In genomic region chr1:27007909-27008582, GRCh38 we compare ENCODE assay signal across 10 cellular contexts. TPM values are rescaled to one million over a fixed set of nuclear protein-coding genes. Genes with fewer than 3 reads are reported as not detected.
DNase-seq lines count a peak whose midpoint lies in the region; ATAC-seq and TF ChIP-seq lines count a peak whose summit lies in the region.
"Had no signal": no experiment of that assay in that cellular context is flagged by ENCODE, and none has a peak within 500 bp of the region (broad histone marks: within the 10 kb centered on the region; RNA-seq: fewer than 3 reads in every experiment).

No MANE protein-coding gene starts in this region.

- H3K4me3 ChIP-seq in HUES48 (ENCODE audit: low read depth, low read length) (peak overlapping the region; percentile 46), left lung (no peak overlapping the region), thyroid gland (replicated peaks in 1 of 3) (no peak overlapping the region)

- DNase-seq in T47D (ENCODE audit: low read depth in 1 of 2, low spot score in 1 of 2) (peak; percentile 83 to 94), left lung (peak; percentile 79 to 89), thyroid gland (peak; percentile 94)
- DNase-seq: activated CD4-positive, alpha-beta T cell treated with anti-CD3 and anti-CD28 coated beads for 48 hours; activated naive CD4-positive, alpha-beta T cell treated with anti-CD3 and anti-CD28 coated beads for 36 hours had no signal

- in situ Hi-C loops in T47D (cut with HindIII; ENCODE audit: low pct_unique_long_range_greater_than_20kb, low sequenced_read_pairs): no loop called here

- TF ChIP-seq CTCF in left lung (IDR thresholded peaks at IDR 0.05): no peak
- TF ChIP-seq CTCF in thyroid gland (IDR thresholded peaks at IDR 0.05): peak in 1 of 6 experiments; percentile 2

- H3K4me1 ChIP-seq in HUES48 (ENCODE audit: control insufficient read depth, insufficient read depth, low read length) (peaks cover 69% of the 10 kb centered on the region), left lung (peaks cover 24 to 33% of the 10 kb centered on the region in 2 donors), thyroid gland (peaks cover 79 to 88% of the 10 kb centered on the region in 2 donors)

- TF ChIP-seq POLR2A in thyroid gland (IDR thresholded peaks at IDR 0.05): peak in 1 of 2 donors; percentile 74

- intact Hi-C loops in left lung (cut with DNase I) (no loop called here), thyroid gland (cut with DNase I) (no loop called here)

- H3K9me3 ChIP-seq in HUES48 (ENCODE audit: control insufficient read depth, insufficient read depth, low read length) (no peaks in the 10 kb centered on the region), left lung (no peaks in the 10 kb centered on the region), thyroid gland (no peaks in the 10 kb centered on the region)

- peak overlapping the region; percentile 9 for H3K9ac ChIP-seq in HUES48 (ENCODE audit: low read depth, low read length)

- H3K27me3 ChIP-seq in HUES48 (ENCODE audit: control insufficient read depth, insufficient read depth, low read length): no peaks in the 10 kb centered on the region
- H3K27me3 ChIP-seq in left lung: peaks cover 0 to 11% of the 10 kb centered on the region in 2 donors
- no peaks in the 10 kb centered on the region for H3K27me3 ChIP-seq in thyroid gland

- H3K27ac ChIP-seq in HUES48 (ENCODE audit: low read depth, low read length) (peak overlapping the region; percentile 92), left lung (peak overlapping the region; percentile 39 to 53), thyroid gland (peak overlapping the region; percentile 86 to 98 (median 94))

- H3K36me3 ChIP-seq in HUES48 (ENCODE audit: control insufficient read depth, insufficient read depth, low read length) (peaks cover 51% of the 10 kb centered on the region), left lung (peaks cover 0 to 9% of the 10 kb centered on the region in 2 donors), thyroid gland (no peaks in the 10 kb centered on the region)

- peak; percentile 32 for ATAC-seq in left lung
- no peak for ATAC-seq in HG02571 (IDR thresholded peaks at IDR 0.05; ENCODE audit: unreplicated experiment)
- no peak for ATAC-seq in GM21360 (IDR thresholded peaks at IDR 0.05; ENCODE audit: unreplicated experiment)
- no peak for ATAC-seq in GM21367 (IDR thresholded peaks at IDR 0.05; ENCODE audit: unreplicated experiment)

- 36 to 38% methylated on average over 9 of the region's 9 CpGs for WGBS in thyroid gland, 2 donors

RNA-seq across cellular contexts. Expression of gene TENT5B, which starts 4.6 kb away (rescaled TPM):
- total RNA-seq in left lung: 10 to 100 TPM; 22.9 to 27.3 TPM
- 10 to 100 TPM in 3 of 4 donors, 1 to 10 TPM in 1; 4.7 to 21.0 (median 11.8) TPM for total RNA-seq in thyroid gland
- total RNA-seq: activated naive CD4-positive, alpha-beta T cell treated with anti-CD3 and anti-CD28 coated beads for 36 hours had no signal

RNA-seq across cellular contexts. Expression of gene TRNP1, which starts 14.6 kb away (rescaled TPM):
- total RNA-seq in left lung (10 to 100 TPM; 23.4 to 27.7 TPM), thyroid gland (1 to 10 TPM; 2.9 to 8.5 (median 6.5) TPM)

RNA-seq across cellular contexts. Expression of gene KDF1, which starts 47.8 kb away (rescaled TPM):
- total RNA-seq in left lung (10 to 100 TPM in 1 of 2 donors, 1 to 10 TPM in 1; 8.6 to 12.1 TPM), thyroid gland (10 to 100 TPM; 13.2 to 30.3 (median 22.6) TPM)
- total RNA-seq: skeletal muscle tissue had no signal
